ENCODE assay signal across 8 cellular contexts in the genomic region with DNA sequence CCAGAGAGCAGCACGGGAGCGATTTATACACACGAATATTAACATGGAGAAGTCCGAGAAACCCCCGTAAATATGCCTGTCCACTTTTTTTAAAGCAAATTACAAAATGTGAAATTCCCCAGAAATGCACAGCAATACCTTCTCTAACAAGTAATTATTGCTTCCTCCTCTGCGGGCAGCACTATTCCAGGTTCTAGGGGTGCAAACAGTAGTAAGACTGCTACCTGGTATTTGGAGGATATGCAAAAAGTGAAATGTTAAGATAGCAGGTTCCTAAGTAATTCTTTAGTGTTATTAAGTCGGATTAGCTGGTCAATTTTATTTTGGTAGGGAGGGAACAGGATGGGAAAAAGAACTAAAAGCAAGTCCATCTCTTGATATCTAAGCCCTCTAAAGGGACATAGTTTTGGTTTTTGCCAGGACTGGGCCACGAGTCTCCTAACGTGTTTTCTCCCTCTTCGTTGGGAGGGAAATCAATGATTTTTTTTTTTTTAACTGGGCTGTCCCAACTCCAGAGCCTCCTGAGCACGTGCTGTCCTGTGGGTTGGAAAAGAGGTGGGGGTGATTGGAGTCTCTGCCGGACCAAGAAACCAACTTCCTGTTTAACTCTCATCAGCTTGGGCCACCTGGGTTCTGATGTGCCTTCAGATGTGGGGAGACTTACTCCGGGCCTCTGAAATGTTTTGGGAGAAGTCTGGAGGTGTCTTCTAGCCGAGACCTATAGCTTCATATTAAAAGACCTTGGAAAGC. TPM values are rescaled to one million over a fixed set of nuclear protein-coding genes. Genes with fewer than 3 reads are reported as not detected.
A peak's percentile ranks its signal among the peaks of the same experiment; 100 is the strongest.
DNase-seq lines count a peak whose midpoint lies in the region; ATAC-seq and TF ChIP-seq lines count a peak whose summit lies in the region.

No MANE protein-coding gene starts in this region.

- peak overlapping the region; percentile 74 to 98 for H3K4me3 Mint-ChIP-seq in CD14-positive monocyte

- H3K56ac ChIP-seq in IMR-90 (ENCODE audit: extremely low read depth, insufficient read depth, low read length), result no peak overlapping the region

- intact Hi-C loops in CD14-positive monocyte (cut with micrococcal nuclease), result loop anchor here in 1 of 2 donors (2.0 kb wide), 1 partner anchor 29 kb away; a partner anchor contains a TSS
- intact Hi-C loops in IMR-90 (cut with micrococcal nuclease), result no loop called here

- H3K4ac ChIP-seq in IMR-90 (ENCODE audit: low read depth, low read length), result no peak overlapping the region

- H3K9me3 Mint-ChIP-seq in CD14-positive monocyte, result no peaks in the 10 kb centered on the region

- no TSS peak for BruUV-seq in IMR-90 (replicated peaks; lab: Mats Ljungman, UMichigan)

- no peak overlapping the region for H2BK15ac ChIP-seq in IMR-90 (ENCODE audit: low read depth, low read length)

- TF ChIP-seq RAD21 in IMR-90 (IDR thresholded peaks at IDR 0.05; ENCODE audit: low read length), result no peak

- no peaks in the 10 kb centered on the region for H3K4me1 ChIP-seq in IMR-90 (ENCODE audit: control insufficient read depth, insufficient read depth, low read length)

- H2BK5ac ChIP-seq in IMR-90 (ENCODE audit: low read depth, low read length, poor library complexity, severe bottlenecking), result no peak overlapping the region

- peaks cover 0 to 7% (median 1%) of the 10 kb centered on the region in 3 donors for H3K27me3 Mint-ChIP-seq in CD14-positive monocyte (ENCODE audit: low read depth in 3 of 3)

- in situ Hi-C loops in IMR-90 (cut with MboI; ENCODE audit: low sequenced_read_pairs), result no loop called here

- H3K27ac Mint-ChIP-seq in CD14-positive monocyte, result peak overlapping the region; percentile 82 to 100 (median 90)

- H4K5ac ChIP-seq in IMR-90 (ENCODE audit: low read depth, low read length), result no peak overlapping the region; the same call in 1 of the 2 replicates

- H3K27me3 ChIP-seq in IMR-90 (ENCODE audit: control insufficient read depth, insufficient read depth, low read length), result no peaks in the 10 kb centered on the region

- no peak overlapping the region for H4K91ac ChIP-seq in IMR-90 (ENCODE audit: insufficient read depth, low read depth, low read length)

- no peak overlapping the region; the same call in 1 of the 2 replicates for H3K4me2 ChIP-seq in IMR-90 (ENCODE audit: low read depth, low read length)

- H3K18ac ChIP-seq in IMR-90 (ENCODE audit: low read depth, low read length), result no peak overlapping the region

- no peak overlapping the region for H4K8ac ChIP-seq in IMR-90 (ENCODE audit: low read depth in 2 of 2, low read length in 2 of 2)

- TF ChIP-seq CTCF in CD14-positive monocyte (IDR thresholded peaks at IDR 0.05), result no peak
- TF ChIP-seq CTCF in IMR-90 (conservative IDR thresholded peaks at IDR 0.05; ENCODE audit: low read depth, low read length), result no peak

- H3K36me3 ChIP-seq in IMR-90 (ENCODE audit: control insufficient read depth, insufficient read depth, low read length), result peaks cover 6% of the 10 kb centered on the region

- no peak overlapping the region for H3K4me3 ChIP-seq in IMR-90 (ENCODE audit: insufficient read depth, low read depth, low read length)

- TF ChIP-seq POLR2A in IMR-90 (IDR thresholded peaks at IDR 0.05; ENCODE audit: low read depth, low read length), result 0 out of 2 replicates have a peak, but pooled peaks have one; percentile 14

- no peak overlapping the region; the same call in 1 of the 2 replicates for H2AK5ac ChIP-seq in IMR-90 (ENCODE audit: low read depth, low read length)

- CTCF ChIA-PET in IMR-90 (lab: Yijun Ruan, JAX), result interaction anchor here (0.6 kb wide), 2 partner anchors 9 to 28 kb away, joined by 3 read pairs; no protein-coding TSS in a partner anchor

- peaks cover 16 to 36% of the 10 kb centered on the region in 2 experiments for H3K79me1 ChIP-seq in IMR-90 (ENCODE audit: low read depth in 1 of 2, low read length in 2 of 2)

- H4K20me1 ChIP-seq in IMR-90 (ENCODE audit: insufficient read depth, low read length), result peaks cover 16% of the 10 kb centered on the region

- H3K9me1 ChIP-seq in IMR-90 (ENCODE audit: insufficient read depth, low read length), result no peaks in the 10 kb centered on the region

- no peak overlapping the region for H3K9ac ChIP-seq in IMR-90 (ENCODE audit: low read depth, low read length)

- H2BK20ac ChIP-seq in IMR-90 (ENCODE audit: low read depth, low read length), result no peak overlapping the region

- DNase-seq in CD14-positive monocyte (ENCODE audit: low spot score), result peak; percentile 58
- no peak for DNase-seq in IMR-90
- DNase-seq in mucosa of gallbladder (ENCODE audit: low spot score), result peak; percentile 40
- DNase-seq in GM19238 (ENCODE audit: insufficient read length, low spot score), result no peak
- no peak for DNase-seq in dedifferentiated amniotic fluid mesenchymal stem cell (ENCODE audit: extremely low spot score)
- no peak for DNase-seq in NCI-H187 treated with DMSO at 0.1 percent for 48 hours (lab: John Stamatoyannopoulos, UW)

- no peak overlapping the region for H2BK120ac ChIP-seq in IMR-90 (ENCODE audit: low read depth, low read length)

- ATAC-seq in IMR-90 (ENCODE audit: low read depth) (no peak), GM18502 (IDR thresholded peaks at IDR 0.05; ENCODE audit: poor library complexity, unreplicated experiment) (no peak)

- H2AFZ ChIP-seq in IMR-90 (replicated peaks; ENCODE audit: low read length, poor library complexity), result no peak overlapping the region

- peaks cover 38% of the 10 kb centered on the region for H3K4me1 Mint-ChIP-seq in CD14-positive monocyte

- H3K27ac ChIP-seq in IMR-90 (ENCODE audit: insufficient read depth, low read length) (no peak overlapping the region), adipose tissue (ENCODE audit: low read depth, low read length) (peak overlapping the region; percentile 52)

- no peak overlapping the region for H3K23ac ChIP-seq in IMR-90 (ENCODE audit: low read depth, low read length)

- POLR2A ChIA-PET in IMR-90 (lab: Charles Lee; ENCODE audit: unreplicated experiment), result interaction anchor here (0.7 to 1.0 kb wide), 2 partner anchors 8 to 1261 kb away, joined by 4 read pairs; no protein-coding TSS in a partner anchor

- peaks cover 16 to 25% of the 10 kb centered on the region in 2 donors for H3K36me3 Mint-ChIP-seq in CD14-positive monocyte

- peak overlapping the region; percentile 17 for H2AK9ac ChIP-seq in IMR-90 (replicated peaks; ENCODE audit: low read depth, low read length, poor library complexity)

- H3K9me3 ChIP-seq in IMR-90 (ENCODE audit: control insufficient read depth, insufficient read depth, low read length), result no peaks in the 10 kb centered on the region

- dilution Hi-C loops in IMR-90 (cut with HindIII; ENCODE audit: low sequenced_read_pairs, unreplicated experiment), result no loop called here

- WGBS in IMR-90 (ENCODE audit: extremely low coverage in 2 of 2, insufficient read length in 1 of 2), 2 experiments, result 100% methylated on average over 1 of the region's 14 CpGs; no CpG with 5 or more reads in 1 of the 2 experiments
- WGBS in adipose tissue, 3 donors, result 15 to 34% (median 32%) methylated on average over 14 of the region's 14 CpGs

- no peak overlapping the region for H3K14ac ChIP-seq in IMR-90 (replicated peaks; ENCODE audit: low read depth, low read length)

TF ChIP-seq in IMR-90, 13 proteins besides CTCF, POLR2A, EP300 and RAD21 (continues in another document):
- TF ChIP-seq RFX5 (IDR thresholded peaks at IDR 0.05; ENCODE audit: low read depth, low read length), result no peak
- no peak for TF ChIP-seq NFE2L2 (IDR thresholded peaks at IDR 0.05; ENCODE audit: low read depth, low read length)
- TF ChIP-seq, protein P1, sequence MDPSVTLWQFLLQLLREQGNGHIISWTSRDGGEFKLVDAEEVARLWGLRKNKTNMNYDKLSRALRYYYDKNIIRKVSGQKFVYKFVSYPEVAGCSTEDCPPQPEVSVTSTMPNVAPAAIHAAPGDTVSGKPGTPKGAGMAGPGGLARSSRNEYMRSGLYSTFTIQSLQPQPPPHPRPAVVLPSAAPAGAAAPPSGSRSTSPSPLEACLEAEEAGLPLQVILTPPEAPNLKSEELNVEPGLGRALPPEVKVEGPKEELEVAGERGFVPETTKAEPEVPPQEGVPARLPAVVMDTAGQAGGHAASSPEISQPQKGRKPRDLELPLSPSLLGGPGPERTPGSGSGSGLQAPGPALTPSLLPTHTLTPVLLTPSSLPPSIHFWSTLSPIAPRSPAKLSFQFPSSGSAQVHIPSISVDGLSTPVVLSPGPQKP (IDR thresholded peaks at IDR 0.05; ENCODE audit: borderline replicate concordance, low read depth, low read length), result no peak
- TF ChIP-seq, protein P2, sequence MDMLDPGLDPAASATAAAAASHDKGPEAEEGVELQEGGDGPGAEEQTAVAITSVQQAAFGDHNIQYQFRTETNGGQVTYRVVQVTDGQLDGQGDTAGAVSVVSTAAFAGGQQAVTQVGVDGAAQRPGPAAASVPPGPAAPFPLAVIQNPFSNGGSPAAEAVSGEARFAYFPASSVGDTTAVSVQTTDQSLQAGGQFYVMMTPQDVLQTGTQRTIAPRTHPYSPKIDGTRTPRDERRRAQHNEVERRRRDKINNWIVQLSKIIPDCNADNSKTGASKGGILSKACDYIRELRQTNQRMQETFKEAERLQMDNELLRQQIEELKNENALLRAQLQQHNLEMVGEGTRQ (IDR thresholded peaks at IDR 0.05; ENCODE audit: low read depth, low read length), result no peak
- no peak for TF ChIP-seq MXI1 (IDR thresholded peaks at IDR 0.05; ENCODE audit: borderline replicate concordance, low read depth, low read length)
- TF ChIP-seq CEBPB (IDR thresholded peaks at IDR 0.05; ENCODE audit: low read depth, low read length), result no peak
- no peak for TF ChIP-seq CHD1 (IDR thresholded peaks at IDR 0.05; ENCODE audit: low read depth, low read length)
- TF ChIP-seq FOS (IDR thresholded peaks at IDR 0.05; ENCODE audit: low read depth, low read length), result no peak
- TF ChIP-seq MAZ (IDR thresholded peaks at IDR 0.05; ENCODE audit: borderline replicate concordance, low read depth, low read length), result no peak
- no peak for TF ChIP-seq RCOR1 (IDR thresholded peaks at IDR 0.05; ENCODE audit: insufficient replicate concordance, low read length)
- TF ChIP-seq MAFK (IDR thresholded peaks at IDR 0.05; ENCODE audit: low read depth, low read length), result no peak
- TF ChIP-seq BHLHE40 (IDR thresholded peaks at IDR 0.05; ENCODE audit: low read depth, low read length), result no peak

RNA-seq across cellular contexts. Expression of a gene that starts 1.7 kb away (rescaled TPM):
- polyA plus RNA-seq in CD14-positive monocyte, result 100 to 1,000 TPM; 201 to 215 TPM
- 195 and 223 TPM in 2 replicates for total RNA-seq in IMR-90 (2012; rRNA removed)
- polyA plus RNA-seq in IMR-90 (2012; rRNA removed), result 93.8 and 95.0 TPM in 2 replicates
- 62.2 and 70.7 TPM in 2 replicates for polyA plus RNA-seq in IMR-90 (2012; cell fraction: cytosol; rRNA removed)
- polyA plus RNA-seq in IMR-90 (2012; cell fraction: nucleus; rRNA removed; ENCODE audit: low replicate concordance), result 58.3 and 110 TPM in 2 replicates
- polyA plus RNA-seq in adipose tissue, result 100 to 1,000 TPM in 2 of 3 donors, 10 to 100 TPM in 1; 79.1 to 733 (median 151) TPM
- total RNA-seq in mucosa of gallbladder, result 220 TPM

RNA-seq across cellular contexts. Expression of a gene that starts 29.5 kb away (rescaled TPM):
- polyA plus RNA-seq in CD14-positive monocyte (10 to 100 TPM; 10.3 to 12.6 TPM), IMR-90 (2012; rRNA removed) (4.2 and 5.9 TPM in 2 replicates), adipose tissue (10 to 100 TPM in 1 of 3 donors, 1 to 10 TPM in 2; 5.1 to 13.3 (median 6.7) TPM)
- total RNA-seq in IMR-90 (2012; rRNA removed) (7.0 and 15.6 TPM in 2 replicates), mucosa of gallbladder (26.2 TPM)
- polyA plus RNA-seq in IMR-90 (2012; cell fraction: cytosol; rRNA removed), result 1.4 and 1.7 TPM in 2 replicates
- 0.91 and 3.1 TPM in 2 replicates for polyA plus RNA-seq in IMR-90 (2012; cell fraction: nucleus; rRNA removed; ENCODE audit: low replicate concordance)

Comparison
In these comparisons a context has a peak if more than half of its experiments do, and no peak if none do; other contexts are left out.
1. DNase-seq: peak in CD14-positive monocyte (single experiment) and mucosa of gallbladder (single experiment); none in IMR-90 (single experiment), GM19238 (single experiment), dedifferentiated amniotic fluid mesenchymal stem cell (single experiment) and NCI-H187 treated with DMSO at 0.1 percent for 48 hours (single experiment).